Comparison of ENCODE assay signal across 17 cellular contexts in genomic region chr6:163572612-163573011, GRCh38.
DNase-seq lines count a peak whose midpoint lies in the region; ATAC-seq, FAIRE-seq and TF ChIP-seq lines count a peak whose summit lies in the region.
"Had no signal": no experiment of that assay in that cellular context is flagged by ENCODE, and none has a peak within 500 bp of the region (broad histone marks: within the 10 kb centered on the region; RNA-seq: fewer than 3 reads in every experiment).

No MANE protein-coding gene starts in this region.

- H3K9me3 Mint-ChIP-seq in CD14-positive monocyte, result peaks cover 0 to 1% (median 0%) of the 10 kb centered on the region in 7 donors
- H3K9me3 Mint-ChIP-seq: activated B cell treated with CpG ODN at 0.5 μM for 24 hours; activated naive CD4-positive, alpha-beta T cell treated with anti-CD3 and anti-CD28 coated beads, Interleukin-2, amount 50 U/mL, for 24 hours; central memory CD8-positive, alpha-beta T cell had no signal

- peaks cover 10% of the 10 kb centered on the region for H3K36me3 ChIP-seq in HUES6 (ENCODE audit: control insufficient read depth, insufficient read depth, low read length)
- H3K36me3 ChIP-seq in bronchial epithelial cell (ENCODE audit: control insufficient read depth, insufficient read depth, low read length), result no peaks in the 10 kb centered on the region
- H3K36me3 ChIP-seq in SJCRH30, result peaks cover 58% of the 10 kb centered on the region

- peak; percentile 43 for DNase-seq in DMS53 treated with DMSO at 0.1 percent for 48 hours (lab: John Stamatoyannopoulos, UW; ENCODE audit: unreplicated experiment)
- peak; percentile 20 for DNase-seq in bronchial epithelial cell (ENCODE audit: low read depth)
- DNase-seq in islet precursor cell, result peak; percentile 81
- no peak for DNase-seq in CD14-positive monocyte (ENCODE audit: low spot score)
- no peak for DNase-seq in globus pallidus (ENCODE audit: low spot score)
- DNase-seq in SJCRH30, result no peak
- DNase-seq: activated B cell treated with CpG ODN at 0.5 μM for 24 hours, GDM1, KBM-7, NCI-H187, nucleus accumbens had no signal

- H3K27me3 Mint-ChIP-seq in CD14-positive monocyte (ENCODE audit: low read depth in 3 of 3), result peaks cover 0 to 3% (median 0%) of the 10 kb centered on the region in 3 donors
- H3K27me3 Mint-ChIP-seq: activated B cell treated with CpG ODN at 0.5 μM for 24 hours; activated naive CD4-positive, alpha-beta T cell treated with anti-CD3 and anti-CD28 coated beads, Interleukin-2, amount 50 U/mL, for 24 hours; central memory CD8-positive, alpha-beta T cell had no signal

- TF ChIP-seq CTCF in bronchial epithelial cell (IDR thresholded peaks at IDR 0.05; ENCODE audit: insufficient read depth, low read length, severe bottlenecking) (no peak), CD14-positive monocyte (IDR thresholded peaks at IDR 0.05) (no peak)

- H3K27me3 ChIP-seq in HUES6 (ENCODE audit: control insufficient read depth, insufficient read depth, low read length), result no peaks in the 10 kb centered on the region
- no peaks in the 10 kb centered on the region for H3K27me3 ChIP-seq in bronchial epithelial cell (ENCODE audit: control insufficient read depth, insufficient read depth, low read length)
- no peaks in the 10 kb centered on the region for H3K27me3 ChIP-seq in SJCRH30
- H3K27me3 ChIP-seq: BLaER1 had no signal

- no peak overlapping the region for H3K9ac ChIP-seq in HUES6 (ENCODE audit: low read length)
- H3K9ac ChIP-seq: BLaER1 had no signal

- H3K27ac Mint-ChIP-seq in CD14-positive monocyte, result peak overlapping the region in 2 of 7 donors; percentile 30 to 43
- H3K27ac Mint-ChIP-seq: activated B cell treated with CpG ODN at 0.5 μM for 24 hours; activated naive CD4-positive, alpha-beta T cell treated with anti-CD3 and anti-CD28 coated beads, Interleukin-2, amount 50 U/mL, for 24 hours had no signal

- H3K27ac ChIP-seq in HUES6 (ENCODE audit: low read depth, low read length) (peak overlapping the region; percentile 71; the same call in 1 of the 2 replicates), SJCRH30 (no peak overlapping the region)
- H3K27ac ChIP-seq: BLaER1, skin epidermis had no signal

- FAIRE-seq in bronchial epithelial cell (lab: Jason Lieb, UNC), result no peak

- no peak for ATAC-seq in HG03108 (IDR thresholded peaks at IDR 0.05; ENCODE audit: unreplicated experiment)

- H3K4me3 Mint-ChIP-seq in CD14-positive monocyte, result no peak overlapping the region
- H3K4me3 Mint-ChIP-seq: activated B cell treated with CpG ODN at 0.5 μM for 24 hours; activated naive CD4-positive, alpha-beta T cell treated with anti-CD3 and anti-CD28 coated beads, Interleukin-2, amount 50 U/mL, for 24 hours; central memory CD8-positive, alpha-beta T cell had no signal

- intact Hi-C loops in CD14-positive monocyte (cut with micrococcal nuclease), result no loop called here

- no peaks in the 10 kb centered on the region for H3K4me1 Mint-ChIP-seq in CD14-positive monocyte
- H3K4me1 Mint-ChIP-seq: activated B cell treated with CpG ODN at 0.5 μM for 24 hours; activated naive CD4-positive, alpha-beta T cell treated with anti-CD3 and anti-CD28 coated beads, Interleukin-2, amount 50 U/mL, for 24 hours; central memory CD8-positive, alpha-beta T cell had no signal

- H3K4me3 ChIP-seq in HUES6 (ENCODE audit: low read depth, low read length), result 0 out of 2 replicates have a peak overlapping the region, but pooled peaks have one; percentile 8
- no peak overlapping the region for H3K4me3 ChIP-seq in bronchial epithelial cell (ENCODE audit: low read depth, low read length)
- no peak overlapping the region for H3K4me3 ChIP-seq in SJCRH30
- H3K4me3 ChIP-seq: BLaER1, skin epidermis had no signal

- H3K9me3 ChIP-seq in HUES6 (ENCODE audit: control insufficient read depth, insufficient read depth, low read depth, low read length) (no peaks in the 10 kb centered on the region), SJCRH30 (replicated peaks) (no peaks in the 10 kb centered on the region)
- H3K9me3 ChIP-seq: BLaER1 had no signal

- H3K36me3 Mint-ChIP-seq in CD14-positive monocyte, result peaks cover 49 to 64% of the 10 kb centered on the region in 2 donors

- H3K4me1 ChIP-seq in HUES6 (ENCODE audit: control insufficient read depth, insufficient read depth, low read length), result peaks cover 36% of the 10 kb centered on the region
- H3K4me1 ChIP-seq in SJCRH30, result no peaks in the 10 kb centered on the region

Comparison
In these comparisons a context has a peak if more than half of its experiments do, and no peak if none do; other contexts are left out.
1. DNase-seq: peak in DMS53 treated with DMSO at 0.1 percent for 48 hours (single experiment), bronchial epithelial cell (single experiment) and islet precursor cell (single experiment); none in CD14-positive monocyte (single experiment), globus pallidus (single experiment) and SJCRH30 (0 of 2).